ENCODE assay signal across 26 cellular contexts in genomic region chr2:116319001-116319400, GRCh38.
"Had no signal": no experiment of that assay in that cellular context is flagged by ENCODE, and none has a peak within 500 bp of the region (broad histone marks: within the 10 kb centered on the region; RNA-seq: fewer than 3 reads in every experiment).

No MANE protein-coding gene starts in this region.

- H3K27ac ChIP-seq: coronary artery, dorsolateral prefrontal cortex, epithelial cell of prostate, esophagus squamous epithelium, gastrocnemius medialis, heart right ventricle, hepatocyte, left lung, lower lobe of right lung had no signal

- H3K27me3 ChIP-seq: dorsolateral prefrontal cortex, esophagus squamous epithelium, gastrocnemius medialis, heart right ventricle, hepatocyte, left lung had no signal

- H3K4me2 ChIP-seq: hepatocyte had no signal

- H3K4me3 ChIP-seq: coronary artery, dorsolateral prefrontal cortex, esophagus squamous epithelium, gastrocnemius medialis, heart right ventricle, hepatocyte, left lung, lower lobe of right lung had no signal

- H3K4me1 ChIP-seq: esophagus squamous epithelium, gastrocnemius medialis, heart right ventricle, left lung, lower lobe of right lung had no signal

- H3K4me3 Mint-ChIP-seq: immature natural killer cell had no signal

- DNase-seq: dermis blood vessel endothelial cell; dorsolateral prefrontal cortex; effector CD4-positive, alpha-beta T cell; effector memory CD4-positive, alpha-beta T cell; erythroblast; esophagus squamous epithelium; foreskin fibroblast; foreskin melanocyte; gastrocnemius medialis; glutamatergic neuron; head of caudate nucleus; heart right ventricle; hypothalamus; immature natural killer cell; islet precursor cell; kidney; kidney glomerular epithelial cell; left lung; left ventricle myocardium superior; lower lobe of right lung; mesenchymal stem cell; midbrain had no signal

- H3K9me3 ChIP-seq: gastrocnemius medialis, heart right ventricle, left lung, lower lobe of right lung had no signal

- H3K27ac Mint-ChIP-seq: immature natural killer cell had no signal

- H3K4me1 Mint-ChIP-seq: immature natural killer cell had no signal

- H3K79me2 ChIP-seq: hepatocyte had no signal

- H3K36me3 Mint-ChIP-seq: immature natural killer cell had no signal

- ATAC-seq: esophagus mucosa, gastrocnemius medialis, heart right ventricle, left lung, left ventricle myocardium superior, lower lobe of right lung had no signal

- H3K36me3 ChIP-seq: esophagus squamous epithelium, gastrocnemius medialis, heart right ventricle, left lung, lower lobe of right lung had no signal

- H2AFZ ChIP-seq: hepatocyte had no signal
